22 cellular contexts compared by ENCODE assay signal in genomic region chr18:77022116-77022515, GRCh38.
"Had no signal": no experiment of that assay in that cellular context is flagged by ENCODE, and none has a peak within 500 bp of the region (broad histone marks: within the 10 kb centered on the region; RNA-seq: fewer than 3 reads in every experiment).

No MANE protein-coding gene starts in this region.

- ATAC-seq: activated naive CD8-positive, alpha-beta T cell treated with anti-CD3 and anti-CD28 coated beads, Interleukin-2, amount 50 U/mL, for 24 hours; activated T-cell treated with anti-CD3 and anti-CD28 coated beads, Interleukin-2, amount 50 U/mL, for 4 hours; left cardiac atrium; SK-N-SH treated with all-trans-retinoic acid at 6 μM for 48 hours; T-cell; upper lobe of right lung had no signal

- H3K27me3 Mint-ChIP-seq: activated naive CD8-positive, alpha-beta T cell treated with anti-CD3 and anti-CD28 coated beads, Interleukin-2, amount 50 U/mL, for 24 hours; T-cell had no signal

- H3K4me3 Mint-ChIP-seq: activated naive CD8-positive, alpha-beta T cell treated with anti-CD3 and anti-CD28 coated beads, Interleukin-2, amount 50 U/mL, for 24 hours; activated T-cell treated with anti-CD3 and anti-CD28 coated beads, Interleukin-2, amount 50 U/mL, for 4 hours; brain; endodermal cell; T-cell had no signal

- H3K27ac Mint-ChIP-seq: activated naive CD8-positive, alpha-beta T cell treated with anti-CD3 and anti-CD28 coated beads, Interleukin-2, amount 50 U/mL, for 24 hours; activated T-helper 2 cell treated with anti-CD3 and anti-CD28 coated beads, Interferon-gamma antibody, Interleukin-2, Interleukin-4, amounts not matched to agents 10 μg/mL and 5 μg/mL and 100 μg/mL, durations not matched to agents 14 hours and 24 hours and 36 hours; brain; endodermal cell had no signal

- H3K9me3 Mint-ChIP-seq: activated naive CD8-positive, alpha-beta T cell treated with anti-CD3 and anti-CD28 coated beads, Interleukin-2, amount 50 U/mL, for 24 hours; activated T-cell treated with anti-CD3 and anti-CD28 coated beads, Interleukin-2, amount 50 U/mL, for 4 hours; activated T-helper 2 cell treated with anti-CD3 and anti-CD28 coated beads, Interferon-gamma antibody, Interleukin-2, Interleukin-4, amounts not matched to agents 10 μg/mL and 5 μg/mL and 100 μg/mL, durations not matched to agents 14 hours and 24 hours and 36 hours; endodermal cell; T-cell had no signal

- H3K4me3 ChIP-seq: colonic mucosa, esophagus squamous epithelium, gastrocnemius medialis, spleen, thyroid gland, upper lobe of right lung had no signal

- H3K36me3 ChIP-seq: colonic mucosa, gastrocnemius medialis, thyroid gland, WERI-Rb-1 had no signal

- DNase-seq: activated CD4-positive, CD25-positive, alpha-beta regulatory T cell treated with anti-CD3 and anti-CD28 coated beads, Interleukin-2, amount 50 U/mL, for 72 hours; activated CD8-positive, alpha-beta memory T cell treated with anti-CD3 and anti-CD28 coated beads, Interleukin-2, amount 50 U/mL, for 48 hours; activated naive CD4-positive, alpha-beta T cell treated with Interleukin-2 at 50 U/mL for 16 hours; activated naive CD8-positive, alpha-beta T cell treated with anti-CD3 and anti-CD28 coated beads, Interleukin-2, amount 50 U/mL, for 24 hours; activated T-cell treated with anti-CD3 and anti-CD28 coated beads, Interleukin-2, amount 50 U/mL, for 4 hours; aorta; central memory CD4-positive, alpha-beta T cell; colonic mucosa; endodermal cell; esophagus squamous epithelium; gastrocnemius medialis; left cardiac atrium; spleen; stimulated activated CD4-positive, alpha-beta T cell treated with anti-CD3 and anti-CD28 coated beads, Interleukin-4, amount 100 ng/mL, for 1 hour; stimulated activated naive CD4-positive, alpha-beta T cell treated with Interleukin-2 at 50 U/mL for 16 hours; T-cell; thyroid gland; upper lobe of right lung; WERI-Rb-1 had no signal

- H3K27ac ChIP-seq: colonic mucosa, esophagus squamous epithelium, spleen, thyroid gland, upper lobe of right lung, WERI-Rb-1 had no signal

- H3K9me3 ChIP-seq: colonic mucosa, esophagus squamous epithelium, gastrocnemius medialis, spleen, thyroid gland, upper lobe of right lung had no signal

- H3K4me1 ChIP-seq: colonic mucosa, esophagus squamous epithelium, upper lobe of right lung had no signal

- H3K27me3 ChIP-seq: colonic mucosa, esophagus squamous epithelium, gastrocnemius medialis, spleen, thyroid gland, upper lobe of right lung had no signal

- H3K36me3 Mint-ChIP-seq: brain had no signal
